8 cellular contexts compared by ENCODE assay signal in genomic region chr1:58816072-58816746, GRCh38. TPM values are rescaled to one million over a fixed set of nuclear protein-coding genes. Genes with fewer than 3 reads are reported as not detected.
DNase-seq lines count a peak whose midpoint lies in the region; ATAC-seq, FAIRE-seq and TF ChIP-seq lines count a peak whose summit lies in the region.

No MANE protein-coding gene starts in this region.

- peaks cover 3% of the 10 kb centered on the region for H3K36me3 Mint-ChIP-seq in activated CD8-positive, alpha-beta memory T cell treated with anti-CD3 and anti-CD28 coated beads, Interleukin-2, amount 10 ng/mL, durations not matched to agents 7 days and 5 days

- peak in 1 of 2 experiments; percentile 6; a peak in 2 of 4 replicates for TF ChIP-seq RAD21 in H1 (IDR thresholded peaks at IDR 0.05 in 1 of 2, conservative IDR thresholded peaks at IDR 0.05 in 1 of 2; ENCODE audit: low read depth in 2 of 2, low read length in 2 of 2)

- H3K9me3 Mint-ChIP-seq in activated CD8-positive, alpha-beta memory T cell treated with anti-CD3 and anti-CD28 coated beads, Interleukin-2, amount 10 ng/mL, durations not matched to agents 7 days and 5 days (ENCODE audit: low read depth) = no peaks in the 10 kb centered on the region

- H2BK120ac ChIP-seq in H1 (replicated peaks; ENCODE audit: low read depth, low read length) = no peak overlapping the region

- no peak overlapping the region for H3K4ac ChIP-seq in H1 (replicated peaks; ENCODE audit: insufficient read length, low read depth, low read length)

- H2BK15ac ChIP-seq in H1 (ENCODE audit: low read length) = no peak overlapping the region

- H2BK5ac ChIP-seq in H1 (ENCODE audit: low read depth, low read length) = no peak overlapping the region

- no peak overlapping the region for H3K56ac ChIP-seq in H1 (replicated peaks; ENCODE audit: insufficient read length, low read depth, low read length)

- H3K27me3 Mint-ChIP-seq in activated CD8-positive, alpha-beta memory T cell treated with anti-CD3 and anti-CD28 coated beads, Interleukin-2, amount 10 ng/mL, durations not matched to agents 7 days and 5 days = peaks cover 10% of the 10 kb centered on the region

- DNase-seq in COLO829 (ENCODE audit: low spot score) (peak; percentile 76), NOMO-1 treated with DMSO at 0.1 percent for 48 hours (lab: John Stamatoyannopoulos, UW; ENCODE audit: unreplicated experiment) (peak; percentile 91), H1 (ENCODE audit: low read depth in 1 of 2, low spot score in 2 of 2) (peak in 1 of 2 experiments; percentile 82), mesenteric fat pad (ENCODE audit: low spot score) (peak; percentile 98)
- peak; percentile 95 for DNase-seq in activated CD8-positive, alpha-beta memory T cell treated with anti-CD3 and anti-CD28 coated beads, Interleukin-2, amount 10 ng/mL, durations not matched to agents 7 days and 5 days
- peak; percentile 74 for DNase-seq in stimulated activated CD8-positive, alpha-beta memory T cell treated with anti-CD3 and anti-CD28 coated beads, Interleukin-12 subunit alpha, Interleukin-12 subunit beta, amount 100 ng/mL, for 4 hours (ENCODE audit: low read depth)

- peaks cover 0 to 22% (median 14%) of the 10 kb centered on the region in 4 experiments; a peak in 6 of 7 replicates for H3K27me3 ChIP-seq in H1 (replicated peaks in 1 of 4; ENCODE audit: control insufficient read depth in 3 of 4, extremely low read depth in 1 of 4, insufficient read depth in 3 of 4, low read length in 3 of 4)

- CTCF ChIA-PET in activated CD8-positive, alpha-beta memory T cell treated with anti-CD3 and anti-CD28 coated beads, Interleukin-2, amount 10 ng/mL, durations not matched to agents 7 days and 5 days (lab: Charles Lee) = interaction anchor here (0.9 to 2.1 kb wide), 4 partner anchors 27 to 124 kb away, joined by 3 to 9 read pairs (median 4); no protein-coding TSS in a partner anchor
- CTCF ChIA-PET in H1 (lab: Charles Lee; ENCODE audit: partially characterized antibody) = interaction anchor here (1.0 to 1.4 kb wide), 4 partner anchors 11 to 58 kb away, joined by 3 to 5 read pairs (median 3); no protein-coding TSS in a partner anchor

- H3K18ac ChIP-seq in H1 (ENCODE audit: extremely low read depth, low read length) = peak overlapping the region; percentile 75; the same call in 1 of the 2 replicates

- H4K5ac ChIP-seq in H1 (ENCODE audit: insufficient read length, low read depth, low read length) = peak overlapping the region; percentile 50

- H2AK5ac ChIP-seq in H1 (ENCODE audit: low read depth, low read length) = no peak overlapping the region

- H3K4me2 ChIP-seq in H1 (ENCODE audit: insufficient read depth in 1 of 2, low read depth in 2 of 2, low read length in 2 of 2) = peak overlapping the region; percentile 82 to 84

- H3K4me1 ChIP-seq in H1 (replicated peaks in 1 of 4; ENCODE audit: control insufficient read depth in 3 of 4, insufficient read depth in 4 of 4, low read length in 3 of 4) = peaks cover 6 to 12% (median 6%) of the 10 kb centered on the region in 4 experiments; a peak in 5 of 7 replicates

- no peaks in the 10 kb centered on the region for H3K79me1 ChIP-seq in H1 (ENCODE audit: low read depth, low read length)

- ATAC-seq in GM19455 (IDR thresholded peaks at IDR 0.05; ENCODE audit: unreplicated experiment) (peak; percentile 93), HG03571 (IDR thresholded peaks at IDR 0.05; ENCODE audit: unreplicated experiment) (peak; percentile 88)
- ATAC-seq in activated CD8-positive, alpha-beta memory T cell treated with anti-CD3 and anti-CD28 coated beads, Interleukin-2, amount 10 ng/mL, durations not matched to agents 7 days and 5 days = peak; percentile 92

- no peaks in the 10 kb centered on the region for H4K20me1 ChIP-seq in H1 (replicated peaks in 1 of 2; ENCODE audit: control insufficient read depth in 1 of 2, insufficient read depth in 2 of 2, low read length in 2 of 2)

- H3K4me3 ChIP-seq in H1 (ENCODE audit: extremely low read depth in 1 of 4, insufficient read depth in 2 of 4, low read depth in 3 of 4, low read length in 4 of 4) = peak overlapping the region; percentile 37 to 70 (median 59)

- TF ChIP-seq EP300 in H1 (IDR thresholded peaks at IDR 0.05; ENCODE audit: borderline replicate concordance in 1 of 2, low read depth in 2 of 2, low read length in 2 of 2) = 0 out of 3 replicates have a peak, but pooled peaks of 1 of the 2 experiments have one; percentile 60

- POLR2A ChIA-PET in H1 (lab: Charles Lee; ENCODE audit: partially characterized antibody) = interaction anchor here (1.0 to 1.2 kb wide), 4 partner anchors 10 to 58 kb away, joined by 3 to 5 read pairs (median 4); partner anchors contain the start of gene JUN

- no peaks in the 10 kb centered on the region for H3K36me3 ChIP-seq in H1 (ENCODE audit: control insufficient read depth in 2 of 4, insufficient read depth in 4 of 4, low read length in 3 of 4)

- no peak overlapping the region for H3K27ac ChIP-seq in H1 (ENCODE audit: low read depth, low read length)

- H3K79me2 ChIP-seq in H1 (ENCODE audit: control insufficient read depth in 1 of 2, insufficient read depth in 2 of 2, low read length in 2 of 2) = no peaks in the 10 kb centered on the region

- no peak overlapping the region for H3K23ac ChIP-seq in H1 (ENCODE audit: insufficient read length)

- H3K27ac Mint-ChIP-seq in activated CD8-positive, alpha-beta memory T cell treated with anti-CD3 and anti-CD28 coated beads, Interleukin-2, amount 10 ng/mL, durations not matched to agents 7 days and 5 days = peak overlapping the region; percentile 81

- H3K9ac ChIP-seq in H1 (replicated peaks in 1 of 4; ENCODE audit: extremely low read depth in 1 of 4, low read depth in 3 of 4, low read length in 3 of 4) = peak overlapping the region in 2 of 4 experiments; percentile 25 to 38; a peak in 1 of 7 replicates

- 0 out of 3 replicates have a peak, but pooled peaks of 1 of the 2 experiments have one; percentile 39 for TF ChIP-seq POLR2A in H1 (IDR thresholded peaks at IDR 0.05; ENCODE audit: control extremely low read depth in 1 of 2, low read depth in 2 of 2, low read length in 2 of 2)

- no peaks in the 10 kb centered on the region for H3K9me3 ChIP-seq in H1 (ENCODE audit: insufficient read depth in 2 of 2, low read depth in 1 of 2, low read length in 1 of 2)

- H4K8ac ChIP-seq in H1 (ENCODE audit: extremely low read depth, insufficient read depth, low read length) = peak overlapping the region; percentile 88

- peaks cover 12% of the 10 kb centered on the region for H3K23me2 ChIP-seq in H1 (ENCODE audit: low read depth, low read length)

- H3K4me3 Mint-ChIP-seq in activated CD8-positive, alpha-beta memory T cell treated with anti-CD3 and anti-CD28 coated beads, Interleukin-2, amount 10 ng/mL, durations not matched to agents 7 days and 5 days = peak overlapping the region; percentile 74

- H2BK12ac ChIP-seq in H1 (ENCODE audit: low read depth, low read length) = no peak overlapping the region

- peak in 1 of 3 experiments; percentile 11; a peak in 1 of 4 replicates for TF ChIP-seq CTCF in H1 (IDR thresholded peaks at IDR 0.05; ENCODE audit: control extremely low read depth in 1 of 3, insufficient read depth in 1 of 3, low read depth in 1 of 3, low read length in 3 of 3)

- no peak overlapping the region for H2BK20ac ChIP-seq in H1 (ENCODE audit: low read length)

- no peak overlapping the region for H3K14ac ChIP-seq in H1 (ENCODE audit: insufficient read length)

- H2AFZ ChIP-seq in H1 (ENCODE audit: low read length) = peak overlapping the region; percentile 19; the same call in 1 of the 2 replicates

- H4K91ac ChIP-seq in H1 (replicated peaks; ENCODE audit: insufficient read length, low read length) = no peak overlapping the region

- no peak for FAIRE-seq in H1 (lab: Jason Lieb, UNC)

- H3K4me1 Mint-ChIP-seq in activated CD8-positive, alpha-beta memory T cell treated with anti-CD3 and anti-CD28 coated beads, Interleukin-2, amount 10 ng/mL, durations not matched to agents 7 days and 5 days = peaks cover 40% of the 10 kb centered on the region

- 2% methylated on average over 36 of the region's 49 CpGs; no CpG with 5 or more reads in 1 of the 2 experiments for WGBS in H1 (ENCODE audit: extremely low coverage in 1 of 2, insufficient coverage in 1 of 2, insufficient read length in 1 of 2, insufficient replicate concordance in 2 of 2, low coverage in 1 of 2, low lambda C conversion rate in 2 of 2, missing lambda C conversion rate in 1 of 2), 2 experiments

TF ChIP-seq in H1, 55 proteins besides CTCF, POLR2A, EP300 and RAD21 (continues in another document):
- TF ChIP-seq MAX (IDR thresholded peaks at IDR 0.05) = 0 out of 2 replicates have a peak, but pooled peaks have one; percentile 4
- TF ChIP-seq PHF8 (conservative IDR thresholded peaks at IDR 0.05; ENCODE audit: low read depth, low read length) = peak; percentile 28; the same call in 1 of the 2 replicates
- TF ChIP-seq KDM1A (IDR thresholded peaks at IDR 0.05; ENCODE audit: borderline replicate concordance, low read length) = peak; percentile 81; the same call in 1 of the 2 replicates
- no peak for TF ChIP-seq RNF2 (IDR thresholded peaks at IDR 0.05; ENCODE audit: borderline replicate concordance, low read depth, low read length, missing control alignments, poor library complexity, severe bottlenecking)
- TF ChIP-seq KDM4A (IDR thresholded peaks at IDR 0.05; ENCODE audit: low read depth, low read length, severe bottlenecking) = peak; percentile 0
- peak; percentile 37 for TF ChIP-seq ASH2L (IDR thresholded peaks at IDR 0.05; ENCODE audit: low read length)
- 0 out of 2 replicates have a peak, but pooled peaks have one; percentile 27 for TF ChIP-seq GTF2F1 (IDR thresholded peaks at IDR 0.05; ENCODE audit: borderline replicate concordance, low read depth, low read length)
- TF ChIP-seq ZNF274 (IDR thresholded peaks at IDR 0.05; ENCODE audit: borderline replicate concordance, extremely low read depth, low read length) = no peak
- no peak for TF ChIP-seq CBX5 (IDR thresholded peaks at IDR 0.05; ENCODE audit: low read depth, low read length)

RNA-seq across cellular contexts. Expression of gene JUN, which starts 32.4 kb away (rescaled TPM):
- 100 to 1,000 TPM in 1 of 2 experiments, 10 to 100 TPM in 1; 50.5 to 129 TPM for total RNA-seq in activated CD8-positive, alpha-beta memory T cell treated with anti-CD3 and anti-CD28 coated beads, Interleukin-2, amount 10 ng/mL, durations not matched to agents 7 days and 5 days
- total RNA-seq in H1 (2021; fragmentation: NEBNext Ultra II Directional; extraction: Animal tissue kit (Norgen Biotek cat#: 25700)) = 10.9 and 13.5 TPM in 2 replicates
- 4.4 and 6.6 TPM in 2 replicates for polyA plus RNA-seq in H1 (2011; rRNA removed)
- 7.0 TPM for polyA plus RNA-seq in H1 (2011; cell fraction: cytosol; rRNA removed)
- 11.3 TPM for polyA plus RNA-seq in H1 (2011; cell fraction: nucleus; rRNA removed)
- polyA plus RNA-seq in H1 (2012, experiment 1 of 2) = 5.0 to 9.8 TPM (median 6.1 TPM) in 4 replicates
- polyA plus RNA-seq in H1 (2012, experiment 2 of 2) = 6.6 TPM
- 4.8 TPM for polyA plus RNA-seq in H1 (2013, experiment 1 of 2)
- 5.4 TPM for polyA plus RNA-seq in H1 (2013, experiment 2 of 2)
- 2.9 and 5.5 TPM in 2 replicates for polyA minus RNA-seq in H1 (2011; rRNA and poly(A)+ RNA removed)
- 7.0 TPM for polyA minus RNA-seq in H1 (2011; cell fraction: cytosol; rRNA and poly(A)+ RNA removed)
- 55.3 TPM for polyA minus RNA-seq in H1 (2011; cell fraction: nucleus; rRNA and poly(A)+ RNA removed)
- 298 TPM for total RNA-seq in mesenteric fat pad
